ENCODE assay signal across 10 cellular contexts in the genomic region with DNA sequence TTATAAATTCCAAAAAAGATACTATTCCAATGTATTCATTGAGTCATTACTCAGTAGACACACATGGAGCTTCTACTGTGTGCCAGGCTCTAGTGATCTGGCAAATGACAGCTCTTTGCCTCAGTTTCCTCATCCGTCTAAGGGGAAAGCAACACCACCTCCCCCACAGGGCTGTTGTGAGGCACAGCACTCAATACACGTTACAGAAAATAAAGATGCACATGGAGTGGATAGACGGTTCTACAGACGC. TPM values are rescaled to one million over a fixed set of nuclear protein-coding genes. Genes with fewer than 3 reads are reported as not detected.
DNase-seq lines count a peak whose midpoint lies in the region; ATAC-seq and TF ChIP-seq lines count a peak whose summit lies in the region.
"Had no signal": no experiment of that assay in that cellular context is flagged by ENCODE, and none has a peak within 500 bp of the region (broad histone marks: within the 10 kb centered on the region; RNA-seq: fewer than 3 reads in every experiment).

No MANE protein-coding gene starts in this region.

- no peaks in the 10 kb centered on the region for H3K9me3 ChIP-seq in right atrium auricular region

- H3K27ac ChIP-seq in right atrium auricular region (peak overlapping the region; percentile 95 to 100), caudate nucleus (ENCODE audit: low read depth, low read length) (peak overlapping the region; percentile 99)

- H3K4me1 ChIP-seq in right atrium auricular region: peaks cover 0 to 97% of the 10 kb centered on the region in 2 donors

- no peak for TF ChIP-seq CTCF in right atrium auricular region (IDR thresholded peaks at IDR 0.05)
- TF ChIP-seq CTCF in nephron progenitor cell (IDR thresholded peaks at IDR 0.05): no peak
- TF ChIP-seq CTCF in GM10248 (IDR thresholded peaks at IDR 0.05; ENCODE audit: control extremely low read depth, extremely low read depth, low read depth, missing control alignments): no peak

- peaks cover 9% of the 10 kb centered on the region for H3K27me3 Mint-ChIP-seq in nephron progenitor cell (ENCODE audit: low read depth, poor library complexity)

- H3K4me3 ChIP-seq in right atrium auricular region: peak overlapping the region in 1 of 2 donors; percentile 5

- DNase-seq in right atrium auricular region (ENCODE audit: low spot score) (no peak), left ventricle myocardium superior (no peak), caudate nucleus (lab: John Stamatoyannopoulos, UW) (no peak), nephron progenitor cell (no peak), dedifferentiated amniotic fluid mesenchymal stem cell (ENCODE audit: extremely low spot score) (no peak), GM10248 (ENCODE audit: extremely low spot score) (no peak), left lobe of liver (ENCODE audit: low spot score) (no peak), HK-2 (ENCODE audit: unreplicated experiment) (no peak)
- DNase-seq: activated T-cell treated with anti-CD3 and anti-CD28 coated beads for 4 hours; CD8-positive, alpha-beta T cell had no signal

- H3K4me1 Mint-ChIP-seq in nephron progenitor cell: peaks cover 93% of the 10 kb centered on the region

- intact Hi-C loops in left ventricle myocardium superior (cut with micrococcal nuclease): no loop called here

- POLR2A ChIA-PET in GM10248 (lab: Yijun Ruan, JAX): interaction anchor here (2.1 to 25.7 kb wide), 4 partner anchors 10 to 71 kb away, joined by 9 to 620 read pairs (median 132); a partner anchor contains a TSS

- H3K27ac Mint-ChIP-seq in nephron progenitor cell: peak overlapping the region; percentile 95
- H3K27ac Mint-ChIP-seq: CD8-positive, alpha-beta T cell had no signal

- H3K36me3 Mint-ChIP-seq in nephron progenitor cell (ENCODE audit: low read depth): no peaks in the 10 kb centered on the region
- H3K36me3 Mint-ChIP-seq: CD8-positive, alpha-beta T cell had no signal

- H3K27me3 ChIP-seq in right atrium auricular region: no peaks in the 10 kb centered on the region

- H3K36me3 ChIP-seq in right atrium auricular region: no peaks in the 10 kb centered on the region

- H3K4me3 Mint-ChIP-seq in nephron progenitor cell: peak overlapping the region; percentile 57
- H3K4me3 Mint-ChIP-seq: CD8-positive, alpha-beta T cell had no signal

- H3K9me3 Mint-ChIP-seq in nephron progenitor cell: no peaks in the 10 kb centered on the region
- H3K9me3 Mint-ChIP-seq: CD8-positive, alpha-beta T cell had no signal

- CTCF ChIA-PET in GM10248 (lab: Yijun Ruan, JAX): interaction anchor here (1.2 to 7.1 kb wide), 9 partner anchors 14 to 162 kb away, joined by 3 to 117 read pairs (median 4); no protein-coding TSS in a partner anchor

- ATAC-seq in left ventricle myocardium superior (no peak), left lobe of liver (no peak)
- ATAC-seq: CD8-positive, alpha-beta T cell had no signal

RNA-seq across cellular contexts. Expression of a gene that starts 6.5 kb away (rescaled TPM):
- 1,000 to 10,000 TPM; 2,120 to 2,577 TPM for total RNA-seq in right atrium auricular region
- total RNA-seq in left ventricle myocardium superior: 7,191 TPM
- 2,761 TPM for total RNA-seq in left lobe of liver

RNA-seq across cellular contexts. Expression of a gene that starts 32.6 kb away (rescaled TPM):
- total RNA-seq in right atrium auricular region (10 to 100 TPM; 71.8 to 89.7 TPM), left ventricle myocardium superior (60.4 TPM), left lobe of liver (67.6 TPM)
